ENCODE assay signal across 13 cellular contexts in the genomic region with DNA sequence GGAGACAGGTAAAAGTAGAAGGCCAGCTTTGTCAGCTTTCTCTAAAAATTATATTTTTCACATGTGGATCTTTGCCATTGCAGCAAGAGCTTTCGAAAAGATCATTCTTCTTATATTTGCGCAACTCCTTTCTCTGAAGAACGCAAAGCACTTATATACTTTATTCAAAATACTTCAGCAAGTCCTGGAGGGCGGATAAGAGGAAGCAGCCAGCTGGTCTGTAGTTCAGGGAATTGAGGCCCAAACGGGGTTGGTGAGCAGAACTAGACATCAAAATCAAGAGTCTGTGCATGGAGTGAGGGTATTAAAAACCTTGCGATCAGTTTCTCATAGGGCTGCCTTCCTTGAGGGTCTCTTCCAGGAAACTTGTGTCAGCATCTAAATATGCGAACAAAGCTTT.
"Had no signal": no experiment of that assay in that cellular context is flagged by ENCODE, and none has a peak within 500 bp of the region (broad histone marks: within the 10 kb centered on the region; RNA-seq: fewer than 3 reads in every experiment).

No MANE protein-coding gene starts in this region.

- H3K9me3 Mint-ChIP-seq: activated CD4-positive, alpha-beta memory T cell treated with anti-CD3 and anti-CD28 coated beads for 36 hours; memory B cell; neural crest cell; stimulated activated effector memory CD8-positive, alpha-beta T cell treated with anti-CD3 and anti-CD28 coated beads, Interleukin-12 subunit alpha, Interleukin-12 subunit beta, amount 100 ng/mL, for 72 hours had no signal

- H3K27me3 ChIP-seq: heart left ventricle, pancreas, thyroid gland, vagina had no signal

- DNase-seq: activated CD4-positive, alpha-beta memory T cell treated with anti-CD3 and anti-CD28 coated beads for 36 hours; activated T-cell treated with anti-CD3 and anti-CD28 coated beads, Interleukin-2, amount 50 U/mL, for 48 hours; foreskin melanocyte; heart left ventricle; pancreas; T-helper 17 cell; thyroid gland had no signal

- H3K27me3 Mint-ChIP-seq: activated CD4-positive, alpha-beta memory T cell treated with anti-CD3 and anti-CD28 coated beads for 36 hours; memory B cell; T-helper 17 cell had no signal

- H3K4me3 ChIP-seq: heart left ventricle, pancreas, smooth muscle cell, thyroid gland, vagina had no signal

- ATAC-seq: left lobe of liver; stimulated activated effector memory CD8-positive, alpha-beta T cell treated with anti-CD3 and anti-CD28 coated beads, Interleukin-12 subunit alpha, Interleukin-12 subunit beta, amount 100 ng/mL, for 72 hours; T-helper 17 cell had no signal

- H3K4me3 Mint-ChIP-seq: activated CD4-positive, alpha-beta memory T cell treated with anti-CD3 and anti-CD28 coated beads for 36 hours; memory B cell; neural crest cell; stimulated activated effector memory CD8-positive, alpha-beta T cell treated with anti-CD3 and anti-CD28 coated beads, Interleukin-12 subunit alpha, Interleukin-12 subunit beta, amount 100 ng/mL, for 72 hours; T-helper 17 cell had no signal

- H3K27ac Mint-ChIP-seq: stimulated activated effector memory CD8-positive, alpha-beta T cell treated with anti-CD3 and anti-CD28 coated beads, Interleukin-12 subunit alpha, Interleukin-12 subunit beta, amount 100 ng/mL, for 72 hours had no signal

- H3K36me3 ChIP-seq: pancreas, thyroid gland, vagina had no signal

- H3K9me3 ChIP-seq: heart left ventricle, pancreas, thyroid gland, vagina had no signal

- H3K27ac ChIP-seq: heart left ventricle, pancreas, thyroid gland, vagina had no signal
